Comparison of ENCODE assay signal across 8 cellular contexts in the genomic region with DNA sequence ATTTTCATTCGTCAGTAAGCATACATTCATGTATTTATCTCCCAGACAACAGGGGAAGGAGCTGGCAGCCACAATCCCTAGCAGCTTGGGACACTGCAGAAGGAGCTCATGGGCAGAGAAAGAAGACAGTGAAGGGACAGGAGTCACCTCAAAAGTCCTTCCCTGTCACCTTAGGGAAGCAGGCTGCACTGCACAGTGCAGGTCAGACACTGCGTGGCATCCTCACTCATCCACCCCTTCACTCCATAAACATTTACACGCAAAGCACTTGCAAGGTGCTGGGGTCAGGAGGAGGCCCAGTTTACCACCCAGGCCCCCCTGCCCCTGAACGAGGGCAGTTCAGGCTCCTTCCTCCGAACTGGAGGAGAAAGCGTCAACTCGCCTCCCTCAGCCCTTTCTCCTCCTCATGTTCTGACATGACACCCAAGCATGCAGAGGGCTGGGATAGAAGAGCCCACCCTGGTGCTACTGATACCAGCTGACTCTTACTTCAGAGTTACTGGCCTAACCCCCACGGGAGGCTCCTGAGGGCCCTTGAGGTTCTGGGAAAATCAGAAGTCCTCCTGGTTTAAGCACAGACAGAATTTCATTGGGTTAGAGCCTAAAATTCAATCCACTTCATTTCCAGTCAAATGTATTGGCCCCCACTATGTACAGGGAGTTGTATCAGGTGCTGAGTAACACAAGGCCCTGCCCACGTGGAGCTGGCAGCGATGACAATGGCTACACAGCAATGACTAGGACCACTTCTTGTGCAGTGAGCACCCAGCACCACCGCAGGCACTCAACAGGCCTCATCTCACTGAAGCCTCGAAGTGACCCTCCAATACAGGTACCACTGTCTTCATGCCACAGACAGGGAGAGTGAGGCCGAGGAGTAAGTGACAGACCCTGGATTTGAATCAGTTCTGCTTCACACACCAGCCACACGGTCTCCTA.
DNase-seq lines count a peak whose midpoint lies in the region; ATAC-seq, FAIRE-seq and TF ChIP-seq lines count a peak whose summit lies in the region.

No MANE protein-coding gene starts in this region.

- CTCF ChIA-PET in A549 (lab: Yijun Ruan, JAX) (interaction anchor here (0.7 to 1.5 kb wide), 4 partner anchors 17 to 78 kb away, joined by 3 to 4 read pairs (median 4); no protein-coding TSS in a partner anchor), IMR-90 (lab: Yijun Ruan, JAX) (interaction anchor here (1.3 kb wide), 1 partner anchor 10 kb away, joined by 3 read pairs; no protein-coding TSS in a partner anchor)
- CTCF ChIA-PET in naive thymus-derived CD4-positive, alpha-beta T cell (lab: Charles Lee), result interaction anchor here (0.5 to 0.7 kb wide), 3 partner anchors 36 to 75 kb away, joined by 3 to 4 read pairs (median 3); no protein-coding TSS in a partner anchor

- H3K27ac ChIP-seq in A549 (peak overlapping the region in 1 of 2 experiments; percentile 44; a peak in 2 of 6 replicates), IMR-90 (ENCODE audit: insufficient read depth, low read length) (no peak overlapping the region), breast epithelium (peak overlapping the region; percentile 65 to 77)
- H3K27ac ChIP-seq in naive thymus-derived CD4-positive, alpha-beta T cell (ENCODE audit: low read depth, low read length), result peak overlapping the region; percentile 68

- peak overlapping the region; percentile 26; the same call in 1 of the 2 replicates for H2BK120ac ChIP-seq in IMR-90 (ENCODE audit: low read depth, low read length)

- peaks cover 50 to 90% of the 10 kb centered on the region in 2 experiments for H3K79me1 ChIP-seq in IMR-90 (ENCODE audit: low read depth in 1 of 2, low read length in 2 of 2)

- peak overlapping the region; percentile 28; the same call in 1 of the 2 replicates for H2BK20ac ChIP-seq in IMR-90 (ENCODE audit: low read depth, low read length)

- H2BK5ac ChIP-seq in IMR-90 (ENCODE audit: low read depth, low read length, poor library complexity, severe bottlenecking), result no peak overlapping the region

- in situ Hi-C loops in IMR-90 (cut with MboI; ENCODE audit: low sequenced_read_pairs), result no loop called here

- TF ChIP-seq RAD21 in A549 (conservative IDR thresholded peaks at IDR 0.05 in 1 of 2, IDR thresholded peaks at IDR 0.05 in 1 of 2) (no peak), IMR-90 (IDR thresholded peaks at IDR 0.05; ENCODE audit: low read length) (no peak)

- H3K36me3 ChIP-seq in IMR-90 (ENCODE audit: control insufficient read depth, insufficient read depth, low read length) (no peaks in the 10 kb centered on the region), breast epithelium (no peaks in the 10 kb centered on the region), BE2C (no peaks in the 10 kb centered on the region)
- no peaks in the 10 kb centered on the region for H3K36me3 ChIP-seq in naive thymus-derived CD4-positive, alpha-beta T cell (ENCODE audit: control insufficient read depth in 2 of 3, insufficient read depth in 3 of 3, low read length in 3 of 3)

- no peak for TF ChIP-seq EP300 in A549 (IDR thresholded peaks at IDR 0.05)

- H3K27me3 Mint-ChIP-seq in naive thymus-derived CD4-positive, alpha-beta T cell, result no peaks in the 10 kb centered on the region

- no peak for TF ChIP-seq POLR2A in A549 (IDR thresholded peaks at IDR 0.05; ENCODE audit: low read length)
- no peak for TF ChIP-seq POLR2A in IMR-90 (IDR thresholded peaks at IDR 0.05; ENCODE audit: low read depth, low read length)
- no peak for TF ChIP-seq POLR2A in breast epithelium (IDR thresholded peaks at IDR 0.05)

- peak overlapping the region; percentile 95 for H2AK5ac ChIP-seq in IMR-90 (ENCODE audit: low read depth, low read length)

- no peaks in the 10 kb centered on the region for H3K27me3 ChIP-seq in IMR-90 (ENCODE audit: control insufficient read depth, insufficient read depth, low read length)
- no peaks in the 10 kb centered on the region for H3K27me3 ChIP-seq in breast epithelium
- H3K27me3 ChIP-seq in naive thymus-derived CD4-positive, alpha-beta T cell (ENCODE audit: control insufficient read depth in 2 of 2, insufficient read depth in 2 of 2, low read length in 2 of 2), result no peaks in the 10 kb centered on the region
- H3K27me3 ChIP-seq in BE2C, result no peaks in the 10 kb centered on the region

- H3K4me3 ChIP-seq in A549, result no peak overlapping the region
- H3K4me3 ChIP-seq in IMR-90 (ENCODE audit: insufficient read depth, low read depth, low read length), result no peak overlapping the region
- H3K4me3 ChIP-seq in breast epithelium, result no peak overlapping the region
- peak overlapping the region; percentile 1 for H3K4me3 ChIP-seq in naive thymus-derived CD4-positive, alpha-beta T cell (ENCODE audit: low read length)
- H3K4me3 ChIP-seq in BE2C (ENCODE audit: low read depth, low read length), result no peak overlapping the region

- H3K4me3 Mint-ChIP-seq in naive thymus-derived CD4-positive, alpha-beta T cell, result peak overlapping the region; percentile 66 to 87 (median 78)

- no peak overlapping the region for H3K56ac ChIP-seq in IMR-90 (ENCODE audit: extremely low read depth, insufficient read depth, low read length)

- peak overlapping the region; percentile 59 for H3K14ac ChIP-seq in IMR-90 (replicated peaks; ENCODE audit: low read depth, low read length)

- no peaks in the 10 kb centered on the region for H3K9me3 Mint-ChIP-seq in naive thymus-derived CD4-positive, alpha-beta T cell

- H2AFZ ChIP-seq in IMR-90 (replicated peaks; ENCODE audit: low read length, poor library complexity), result no peak overlapping the region

- no peak overlapping the region; the same call in 1 of the 2 replicates for H3K18ac ChIP-seq in IMR-90 (ENCODE audit: low read depth, low read length)

- no peak overlapping the region for H4K91ac ChIP-seq in IMR-90 (ENCODE audit: insufficient read depth, low read depth, low read length)

- no peak overlapping the region for H4K5ac ChIP-seq in IMR-90 (ENCODE audit: low read depth, low read length)

- H4K20me1 ChIP-seq in IMR-90 (ENCODE audit: insufficient read depth, low read length), result peaks cover 70% of the 10 kb centered on the region

- H2AK9ac ChIP-seq in IMR-90 (replicated peaks; ENCODE audit: low read depth, low read length, poor library complexity), result peak overlapping the region; percentile 33

- peaks cover 0 to 21% (median 0%) of the 10 kb centered on the region in 5 donors for H3K36me3 Mint-ChIP-seq in naive thymus-derived CD4-positive, alpha-beta T cell

- ATAC-seq in A549, result peak; percentile 27 to 52; a peak in 3 of 6 replicates
- no peak for ATAC-seq in IMR-90 (ENCODE audit: low read depth)
- ATAC-seq in naive thymus-derived CD4-positive, alpha-beta T cell, result no peak
- no peak for ATAC-seq in HG02973 (IDR thresholded peaks at IDR 0.05; ENCODE audit: unreplicated experiment)

- H4K8ac ChIP-seq in IMR-90 (ENCODE audit: low read depth in 2 of 2, low read length in 2 of 2), result peak overlapping the region in 1 of 2 experiments; percentile 18; a peak in 1 of 4 replicates

- 82% methylated on average over 14 of the region's 14 CpGs for WGBS in A549 (ENCODE audit: missing lambda C conversion rate)
- 83% methylated on average over 2 of the region's 14 CpGs; no CpG with 5 or more reads in 1 of the 2 experiments for WGBS in IMR-90 (ENCODE audit: extremely low coverage in 2 of 2, insufficient read length in 1 of 2), 2 experiments

- H3K27ac Mint-ChIP-seq in naive thymus-derived CD4-positive, alpha-beta T cell, result peak overlapping the region; percentile 86 to 98 (median 94)

- no TSS peak for BruUV-seq in IMR-90 (replicated peaks; lab: Mats Ljungman, UMichigan)

- H3K4me1 ChIP-seq in A549 (peaks cover 20% of the 10 kb centered on the region), IMR-90 (ENCODE audit: control insufficient read depth, insufficient read depth, low read length) (peaks cover 19% of the 10 kb centered on the region), breast epithelium (peaks cover 0 to 9% of the 10 kb centered on the region in 2 donors), BE2C (peaks cover 8% of the 10 kb centered on the region)
- H3K4me1 ChIP-seq in naive thymus-derived CD4-positive, alpha-beta T cell (ENCODE audit: control insufficient read depth in 2 of 2, insufficient read depth in 2 of 2, low read length in 2 of 2), result peaks cover 59 to 77% of the 10 kb centered on the region in 2 donors

- H3K9me1 ChIP-seq in IMR-90 (ENCODE audit: insufficient read depth, low read length), result peaks cover 39% of the 10 kb centered on the region

- no peak for FAIRE-seq in A549 (lab: Jason Lieb, UNC)

- H3K9me3 ChIP-seq in A549 (peaks cover 8% of the 10 kb centered on the region; the same call in 1 of the 3 replicates), IMR-90 (ENCODE audit: control insufficient read depth, insufficient read depth, low read length) (no peaks in the 10 kb centered on the region), breast epithelium (no peaks in the 10 kb centered on the region), BE2C (no peaks in the 10 kb centered on the region)
- H3K9me3 ChIP-seq in naive thymus-derived CD4-positive, alpha-beta T cell (ENCODE audit: control insufficient read depth in 2 of 3, low read length in 3 of 3), result no peaks in the 10 kb centered on the region

- no peak overlapping the region for H3K9ac ChIP-seq in IMR-90 (ENCODE audit: low read depth, low read length)

- H3K4me2 ChIP-seq in A549 (no peak overlapping the region; the same call in 2 of the 3 replicates), IMR-90 (ENCODE audit: low read depth, low read length) (no peak overlapping the region; the same call in 1 of the 2 replicates)

- peaks cover 51 to 91% (median 83%) of the 10 kb centered on the region in 7 donors for H3K4me1 Mint-ChIP-seq in naive thymus-derived CD4-positive, alpha-beta T cell

- peak overlapping the region; percentile 20; the same call in 1 of the 3 replicates for H2BK15ac ChIP-seq in IMR-90 (ENCODE audit: low read depth, low read length)

- intact Hi-C loops in IMR-90 (cut with micrococcal nuclease), result no loop called here
- intact Hi-C loops in breast epithelium (cut with DNase I; ENCODE audit: low total_unique reads), result no loop called here
- intact Hi-C loops in naive thymus-derived CD4-positive, alpha-beta T cell (cut with micrococcal nuclease), result loop anchor here (2.0 to 10.0 kb wide), 8 partner anchors 21 to 395 kb away; a partner anchor contains a TSS

- peak overlapping the region; percentile 2; the same call in 1 of the 2 replicates for H3K23ac ChIP-seq in IMR-90 (ENCODE audit: low read depth, low read length)

- H3K4ac ChIP-seq in IMR-90 (ENCODE audit: low read depth, low read length), result peak overlapping the region; percentile 30

- TF ChIP-seq CTCF in A549 (IDR thresholded peaks at IDR 0.05) (no peak), IMR-90 (conservative IDR thresholded peaks at IDR 0.05; ENCODE audit: low read depth, low read length) (no peak), breast epithelium (IDR thresholded peaks at IDR 0.05) (no peak), BE2C (IDR thresholded peaks at IDR 0.05; ENCODE audit: low read depth, low read length) (no peak)

- DNase-seq in A549 (ENCODE audit: low read depth in 1 of 2, low spot score in 1 of 2), result no peak
- DNase-seq in IMR-90, result no peak
- DNase-seq in breast epithelium (ENCODE audit: low spot score in 2 of 2), result no peak
- no peak for DNase-seq in naive thymus-derived CD4-positive, alpha-beta T cell
- DNase-seq in cerebellar nuclear complex (lab: John Stamatoyannopoulos, UW), result no peak
- no peak for DNase-seq in midbrain (lab: John Stamatoyannopoulos, UW)
- no peak for DNase-seq in BE2C

- dilution Hi-C loops in IMR-90 (cut with HindIII; ENCODE audit: low sequenced_read_pairs, unreplicated experiment), result no loop called here

- POLR2A ChIA-PET in A549 (lab: Yijun Ruan, JAX) (no interaction called here), IMR-90 (lab: Charles Lee; ENCODE audit: unreplicated experiment) (no interaction called here)
- POLR2A ChIA-PET in naive thymus-derived CD4-positive, alpha-beta T cell (lab: Charles Lee), result interaction anchor here (0.6 to 1.9 kb wide), 4 partner anchors 8 to 74 kb away, joined by 3 to 6 read pairs (median 3); no protein-coding TSS in a partner anchor

Comparison
In these comparisons a context has a peak if more than half of its experiments do, and no peak if none do; other contexts are left out.
1. ATAC-seq: peak in A549 (2 of 2); none in IMR-90 (single experiment), naive thymus-derived CD4-positive, alpha-beta T cell (single experiment) and HG02973 (single experiment).
2. intact Hi-C loops: an anchor here in naive thymus-derived CD4-positive, alpha-beta T cell (2.0 to 10.0 kb wide); none called in IMR-90 and breast epithelium.